In genomic region chr2:25077792-25078170, GRCh38 we compare ENCODE assay signal across 1 cellular context.
TF ChIP-seq lines count a peak whose summit lies in the region.

No MANE protein-coding gene starts in this region.

TF ChIP-seq in WTC11, 78 proteins besides CTCF, POLR2A, EP300 and RAD21:
- TF ChIP-seq OVOL2 (CRISPR knock-in tag; IDR thresholded peaks at IDR 0.05; ENCODE audit: borderline replicate concordance), result no peak
- TF ChIP-seq, protein P1, sequence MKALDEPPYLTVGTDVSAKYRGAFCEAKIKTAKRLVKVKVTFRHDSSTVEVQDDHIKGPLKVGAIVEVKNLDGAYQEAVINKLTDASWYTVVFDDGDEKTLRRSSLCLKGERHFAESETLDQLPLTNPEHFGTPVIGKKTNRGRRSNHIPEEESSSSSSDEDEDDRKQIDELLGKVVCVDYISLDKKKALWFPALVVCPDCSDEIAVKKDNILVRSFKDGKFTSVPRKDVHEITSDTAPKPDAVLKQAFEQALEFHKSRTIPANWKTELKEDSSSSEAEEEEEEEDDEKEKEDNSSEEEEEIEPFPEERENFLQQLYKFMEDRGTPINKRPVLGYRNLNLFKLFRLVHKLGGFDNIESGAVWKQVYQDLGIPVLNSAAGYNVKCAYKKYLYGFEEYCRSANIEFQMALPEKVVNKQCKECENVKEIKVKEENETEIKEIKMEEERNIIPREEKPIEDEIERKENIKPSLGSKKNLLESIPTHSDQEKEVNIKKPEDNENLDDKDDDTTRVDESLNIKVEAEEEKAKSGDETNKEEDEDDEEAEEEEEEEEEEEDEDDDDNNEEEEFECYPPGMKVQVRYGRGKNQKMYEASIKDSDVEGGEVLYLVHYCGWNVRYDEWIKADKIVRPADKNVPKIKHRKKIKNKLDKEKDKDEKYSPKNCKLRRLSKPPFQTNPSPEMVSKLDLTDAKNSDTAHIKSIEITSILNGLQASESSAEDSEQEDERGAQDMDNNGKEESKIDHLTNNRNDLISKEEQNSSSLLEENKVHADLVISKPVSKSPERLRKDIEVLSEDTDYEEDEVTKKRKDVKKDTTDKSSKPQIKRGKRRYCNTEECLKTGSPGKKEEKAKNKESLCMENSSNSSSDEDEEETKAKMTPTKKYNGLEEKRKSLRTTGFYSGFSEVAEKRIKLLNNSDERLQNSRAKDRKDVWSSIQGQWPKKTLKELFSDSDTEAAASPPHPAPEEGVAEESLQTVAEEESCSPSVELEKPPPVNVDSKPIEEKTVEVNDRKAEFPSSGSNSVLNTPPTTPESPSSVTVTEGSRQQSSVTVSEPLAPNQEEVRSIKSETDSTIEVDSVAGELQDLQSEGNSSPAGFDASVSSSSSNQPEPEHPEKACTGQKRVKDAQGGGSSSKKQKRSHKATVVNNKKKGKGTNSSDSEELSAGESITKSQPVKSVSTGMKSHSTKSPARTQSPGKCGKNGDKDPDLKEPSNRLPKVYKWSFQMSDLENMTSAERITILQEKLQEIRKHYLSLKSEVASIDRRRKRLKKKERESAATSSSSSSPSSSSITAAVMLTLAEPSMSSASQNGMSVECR (CRISPR knock-in tag; IDR thresholded peaks at IDR 0.05; ENCODE audit: borderline replicate concordance), result no peak
- no peak for TF ChIP-seq SMAD4 (CRISPR knock-in tag; IDR thresholded peaks at IDR 0.05)
